In the genomic region with DNA sequence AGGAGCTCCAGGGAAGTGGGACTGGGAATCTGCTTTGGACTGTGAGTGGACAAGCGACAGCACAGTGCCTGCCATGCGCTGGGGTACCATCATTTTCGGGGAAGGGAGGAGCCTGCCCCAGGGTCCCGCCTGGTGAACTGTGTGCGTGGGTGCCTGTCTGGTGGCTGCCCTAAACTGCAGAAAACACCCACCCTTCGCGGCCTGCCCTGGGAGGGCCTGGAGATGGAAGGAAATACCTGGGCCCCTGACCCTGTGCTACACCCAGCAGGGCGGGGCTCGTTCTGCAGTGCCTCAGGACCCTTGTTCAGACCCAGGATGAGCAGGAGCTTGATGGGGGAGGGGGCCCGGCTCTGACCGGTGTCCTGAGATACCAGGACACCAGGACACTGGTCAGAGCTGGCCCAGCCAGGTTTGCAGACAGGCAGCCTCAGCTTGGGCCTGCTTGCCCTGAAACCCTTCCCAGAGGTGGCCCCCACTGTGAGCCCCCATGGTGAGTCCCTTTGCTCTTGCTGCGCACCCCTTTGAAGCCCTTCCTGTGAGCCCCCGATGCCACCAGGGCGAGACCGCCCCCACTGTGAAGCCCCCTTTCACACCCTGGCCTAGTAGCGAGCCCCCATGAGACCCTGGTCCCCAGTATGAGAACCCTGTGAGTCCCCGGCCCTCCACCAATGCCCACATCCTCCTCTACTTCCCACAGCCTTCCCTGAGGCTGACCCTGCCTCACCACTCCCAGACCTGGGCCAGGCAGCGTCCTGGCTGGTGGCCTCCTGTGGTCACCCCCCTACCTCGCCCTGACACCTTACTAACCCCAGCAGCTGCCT, we compare ENCODE assay signal across 15 cellular contexts. TPM values are rescaled to one million over a fixed set of nuclear protein-coding genes. Genes with fewer than 3 reads are reported as not detected.
DNase-seq lines count a peak whose midpoint lies in the region; ATAC-seq and TF ChIP-seq lines count a peak whose summit lies in the region.
"Had no signal": no experiment of that assay in that cellular context is flagged by ENCODE, and none has a peak within 500 bp of the region (broad histone marks: within the 10 kb centered on the region; RNA-seq: fewer than 3 reads in every experiment).

No MANE protein-coding gene starts in this region.

- H3K14ac ChIP-seq in IMR-90 (replicated peaks; ENCODE audit: low read depth, low read length) = no peak overlapping the region

- no peak overlapping the region for H3K23ac ChIP-seq in IMR-90 (ENCODE audit: low read depth, low read length)

- H2BK15ac ChIP-seq in IMR-90 (ENCODE audit: low read depth, low read length) = no peak overlapping the region

- no peaks in the 10 kb centered on the region for H3K27me3 Mint-ChIP-seq in activated T-cell treated with anti-CD3 and anti-CD28 coated beads, Interleukin-2, amount 50 U/mL, for 24 hours

- H2AFZ ChIP-seq in IMR-90 (replicated peaks; ENCODE audit: low read length, poor library complexity) = no peak overlapping the region

- H3K27ac Mint-ChIP-seq in activated T-cell treated with anti-CD3 and anti-CD28 coated beads, Interleukin-2, amount 50 U/mL, for 24 hours = peak overlapping the region; percentile 53

- H3K4me3 ChIP-seq in IMR-90 (ENCODE audit: insufficient read depth, low read depth, low read length) = no peak overlapping the region
- no peak overlapping the region for H3K4me3 ChIP-seq in left lung
- H3K4me3 ChIP-seq: cardiac muscle cell, SJSA1 had no signal

- H2BK120ac ChIP-seq in IMR-90 (ENCODE audit: low read depth, low read length) = no peak overlapping the region

- intact Hi-C loops in IMR-90 (cut with micrococcal nuclease) = no loop called here
- intact Hi-C loops in left lung (cut with DNase I) = no loop called here

- H3K36me3 Mint-ChIP-seq in activated T-cell treated with anti-CD3 and anti-CD28 coated beads, Interleukin-2, amount 50 U/mL, for 24 hours (ENCODE audit: low read depth) = peaks cover 17% of the 10 kb centered on the region

- in situ Hi-C loops in IMR-90 (cut with MboI; ENCODE audit: low sequenced_read_pairs) = no loop called here

- H4K20me1 ChIP-seq in IMR-90 (ENCODE audit: insufficient read depth, low read length) = peaks cover 7% of the 10 kb centered on the region; the same call in 1 of the 2 replicates

- POLR2A ChIA-PET in IMR-90 (lab: Charles Lee; ENCODE audit: unreplicated experiment) = no interaction called here

- TF ChIP-seq RAD21 in IMR-90 (IDR thresholded peaks at IDR 0.05; ENCODE audit: low read length) = no peak

- H2AK5ac ChIP-seq in IMR-90 (ENCODE audit: low read depth, low read length) = no peak overlapping the region

- BruUV-seq in IMR-90 (replicated peaks; lab: Mats Ljungman, UMichigan) = no TSS peak

- no peak overlapping the region for H3K4me3 Mint-ChIP-seq in activated T-cell treated with anti-CD3 and anti-CD28 coated beads, Interleukin-2, amount 50 U/mL, for 24 hours

- ATAC-seq in IMR-90 (ENCODE audit: low read depth) (no peak), left lung (no peak)

- H3K4ac ChIP-seq in IMR-90 (ENCODE audit: low read depth, low read length) = no peak overlapping the region

- no peaks in the 10 kb centered on the region for H3K27me3 ChIP-seq in IMR-90 (ENCODE audit: control insufficient read depth, insufficient read depth, low read length)
- peaks cover 0 to 8% of the 10 kb centered on the region in 2 donors for H3K27me3 ChIP-seq in left lung
- H3K27me3 ChIP-seq: cardiac muscle cell, SJSA1 had no signal

- H4K8ac ChIP-seq in IMR-90 (ENCODE audit: low read depth in 2 of 2, low read length in 2 of 2) = no peak overlapping the region

- H3K9me3 Mint-ChIP-seq in activated T-cell treated with anti-CD3 and anti-CD28 coated beads, Interleukin-2, amount 50 U/mL, for 24 hours = no peaks in the 10 kb centered on the region

- H3K4me1 ChIP-seq in IMR-90 (ENCODE audit: control insufficient read depth, insufficient read depth, low read length) = peaks cover 23% of the 10 kb centered on the region
- H3K4me1 ChIP-seq in left lung = peaks cover 6 to 54% of the 10 kb centered on the region in 2 donors
- H3K4me1 ChIP-seq: SJSA1 had no signal

- H4K5ac ChIP-seq in IMR-90 (ENCODE audit: low read depth, low read length) = no peak overlapping the region

- H3K56ac ChIP-seq in IMR-90 (ENCODE audit: extremely low read depth, insufficient read depth, low read length) = no peak overlapping the region

- peaks cover 27% of the 10 kb centered on the region for H3K4me1 Mint-ChIP-seq in activated T-cell treated with anti-CD3 and anti-CD28 coated beads, Interleukin-2, amount 50 U/mL, for 24 hours (ENCODE audit: low read depth)

- no peak overlapping the region for H3K4me2 ChIP-seq in IMR-90 (ENCODE audit: low read depth, low read length)

- no peak overlapping the region for H2BK5ac ChIP-seq in IMR-90 (ENCODE audit: low read depth, low read length, poor library complexity, severe bottlenecking)

- WGBS in IMR-90 (ENCODE audit: extremely low coverage in 2 of 2, insufficient read length in 1 of 2), 2 experiments = 100% methylated on average over 7 of the region's 19 CpGs; no CpG with 5 or more reads in 1 of the 2 experiments

- peaks cover 4% of the 10 kb centered on the region; the same call in 1 of the 2 replicates for H3K36me3 ChIP-seq in IMR-90 (ENCODE audit: control insufficient read depth, insufficient read depth, low read length)
- peaks cover 0 to 28% of the 10 kb centered on the region in 2 donors for H3K36me3 ChIP-seq in left lung
- H3K36me3 ChIP-seq: cardiac muscle cell had no signal

- CTCF ChIA-PET in IMR-90 (lab: Yijun Ruan, JAX) = no interaction called here

- H3K9me3 ChIP-seq in IMR-90 (ENCODE audit: control insufficient read depth, insufficient read depth, low read length) (no peaks in the 10 kb centered on the region), left lung (no peaks in the 10 kb centered on the region)
- H3K9me3 ChIP-seq: SJSA1 had no signal

- no peak overlapping the region for H2AK9ac ChIP-seq in IMR-90 (replicated peaks; ENCODE audit: low read depth, low read length, poor library complexity)

- peaks cover 16% of the 10 kb centered on the region for H3K9me1 ChIP-seq in IMR-90 (ENCODE audit: insufficient read depth, low read length)

- H3K27ac ChIP-seq in IMR-90 (ENCODE audit: insufficient read depth, low read length) (peak overlapping the region; percentile 3; the same call in 1 of the 2 replicates), left lung (no peak overlapping the region), substantia nigra (ENCODE audit: low read depth, low read length, poor library complexity, severe bottlenecking) (peak overlapping the region; percentile 99)
- H3K27ac ChIP-seq: cardiac muscle cell, SJSA1 had no signal

- TF ChIP-seq CTCF in IMR-90 (conservative IDR thresholded peaks at IDR 0.05; ENCODE audit: low read depth, low read length) (no peak), left lung (IDR thresholded peaks at IDR 0.05) (no peak)

- dilution Hi-C loops in IMR-90 (cut with HindIII; ENCODE audit: low sequenced_read_pairs, unreplicated experiment) = no loop called here

- H3K79me1 ChIP-seq in IMR-90 (ENCODE audit: low read depth in 1 of 2, low read length in 2 of 2) = peaks cover 14 to 47% of the 10 kb centered on the region in 2 experiments

- DNase-seq in activated T-cell treated with anti-CD3 and anti-CD28 coated beads, Interleukin-2, amount 50 U/mL, for 24 hours = no peak
- DNase-seq in activated T-cell treated with anti-CD3 and anti-CD28 coated beads, Interleukin-2, amount 50 U/mL, for 48 hours = no peak
- DNase-seq in IMR-90 (no peak), left lung (peak; percentile 30 to 71), substantia nigra (lab: John Stamatoyannopoulos, UW) (no peak), glomerular visceral epithelial cell (ENCODE audit: extremely low spot score) (no peak), SIG-M5 treated with dmso at 0.1 percent for 504 hours (lab: John Stamatoyannopoulos, UW; ENCODE audit: unreplicated experiment) (no peak)
- no peak for DNase-seq in activated CD4-positive, CD25-positive, alpha-beta regulatory T cell treated with anti-CD3 and anti-CD28 coated beads, Interleukin-2, amount 50 U/mL, for 72 hours
- DNase-seq: activated naive CD4-positive, alpha-beta T cell; COR-L47; HCEC 1CT; NCI-H1048; NCI-H2171 treated with DMSO at 0.1 percent for 48 hours had no signal

- H4K91ac ChIP-seq in IMR-90 (ENCODE audit: insufficient read depth, low read depth, low read length) = no peak overlapping the region

- no peak overlapping the region for H2BK20ac ChIP-seq in IMR-90 (ENCODE audit: low read depth, low read length)

- no peak overlapping the region for H3K18ac ChIP-seq in IMR-90 (ENCODE audit: low read depth, low read length)

- TF ChIP-seq POLR2A in IMR-90 (IDR thresholded peaks at IDR 0.05; ENCODE audit: low read depth, low read length) = no peak

- no peak overlapping the region for H3K9ac ChIP-seq in IMR-90 (ENCODE audit: low read depth, low read length)

TF ChIP-seq in IMR-90, 13 proteins besides CTCF, POLR2A, EP300 and RAD21 (continues in another document):
- no peak for TF ChIP-seq MXI1 (IDR thresholded peaks at IDR 0.05; ENCODE audit: borderline replicate concordance, low read depth, low read length)
- TF ChIP-seq NFE2L2 (IDR thresholded peaks at IDR 0.05; ENCODE audit: low read depth, low read length) = no peak
- no peak for TF ChIP-seq RFX5 (IDR thresholded peaks at IDR 0.05; ENCODE audit: low read depth, low read length)
- no peak for TF ChIP-seq SMC3 (IDR thresholded peaks at IDR 0.05; ENCODE audit: low read depth, low read length)

RNA-seq across cellular contexts. Expression of a gene that starts 2.6 kb away (rescaled TPM):
- total RNA-seq in IMR-90 (2012; rRNA removed) (1.1 and 1.4 TPM in 2 replicates), left lung (1 to 10 TPM; 2.3 to 4.9 TPM)
- polyA plus RNA-seq in IMR-90 (2012; rRNA removed) = 1.7 and 2.6 TPM in 2 replicates
- 1.5 and 2.6 TPM in 2 replicates for polyA plus RNA-seq in IMR-90 (2012; cell fraction: cytosol; rRNA removed)
- polyA plus RNA-seq in IMR-90 (2012; cell fraction: nucleus; rRNA removed; ENCODE audit: low replicate concordance) = 2.1 and 4.8 TPM in 2 replicates

RNA-seq across cellular contexts. Expression of a gene that starts 12.2 kb away (rescaled TPM):
- 465 and 524 TPM in 2 replicates for total RNA-seq in IMR-90 (2012; rRNA removed)
- polyA plus RNA-seq in IMR-90 (2012; rRNA removed) = 548 and 630 TPM in 2 replicates
- polyA plus RNA-seq in IMR-90 (2012; cell fraction: cytosol; rRNA removed) = 522 and 1,067 TPM in 2 replicates
- polyA plus RNA-seq in IMR-90 (2012; cell fraction: nucleus; rRNA removed; ENCODE audit: low replicate concordance) = 571 and 1,090 TPM in 2 replicates
- 100 to 1,000 TPM; 217 to 221 TPM for total RNA-seq in left lung

RNA-seq across cellular contexts. Expression of a gene that starts 13.3 kb away (rescaled TPM):
- total RNA-seq in IMR-90 (2012; rRNA removed) (1.7 and 2.0 TPM in 2 replicates), left lung (10 to 100 TPM; 13.2 to 13.5 TPM)
- polyA plus RNA-seq in IMR-90 (2012; rRNA removed) = 2.6 TPM in 2 replicates
- 3.8 and 4.0 TPM in 2 replicates for polyA plus RNA-seq in IMR-90 (2012; cell fraction: cytosol; rRNA removed)
- 4.9 and 9.5 TPM in 2 replicates for polyA plus RNA-seq in IMR-90 (2012; cell fraction: nucleus; rRNA removed; ENCODE audit: low replicate concordance)

RNA-seq across cellular contexts. Expression of a gene that starts 43.2 kb away (rescaled TPM):
- 48.9 TPM in 2 replicates for total RNA-seq in IMR-90 (2012; rRNA removed)
- 95.4 and 121 TPM in 2 replicates for polyA plus RNA-seq in IMR-90 (2012; rRNA removed)
- polyA plus RNA-seq in IMR-90 (2012; cell fraction: cytosol; rRNA removed) = 115 and 152 TPM in 2 replicates
- 146 and 244 TPM in 2 replicates for polyA plus RNA-seq in IMR-90 (2012; cell fraction: nucleus; rRNA removed; ENCODE audit: low replicate concordance)
- total RNA-seq in left lung = 10 to 100 TPM; 43.0 to 44.2 TPM

RNA-seq across cellular contexts. Expression of a gene that starts 49.2 kb away (rescaled TPM):
- total RNA-seq in IMR-90 (2012; rRNA removed) (4.3 and 4.7 TPM in 2 replicates), left lung (10 to 100 TPM; 12.6 to 13.2 TPM)
- 13.0 and 15.4 TPM in 2 replicates for polyA plus RNA-seq in IMR-90 (2012; rRNA removed)
- polyA plus RNA-seq in IMR-90 (2012; cell fraction: cytosol; rRNA removed) = 20.6 and 27.3 TPM in 2 replicates
- 46.8 and 78.0 TPM in 2 replicates for polyA plus RNA-seq in IMR-90 (2012; cell fraction: nucleus; rRNA removed; ENCODE audit: low replicate concordance)

Comparison
In these comparisons a context has a peak if more than half of its experiments do, and no peak if none do; other contexts are left out.
1. DNase-seq: peak in left lung (2 of 2); none in activated T-cell treated with anti-CD3 and anti-CD28 coated beads, Interleukin-2, amount 50 U/mL, for 24 hours (single experiment), activated T-cell treated with anti-CD3 and anti-CD28 coated beads, Interleukin-2, amount 50 U/mL, for 48 hours (0 of 2), IMR-90 (single experiment), substantia nigra (0 of 49), activated CD4-positive, CD25-positive, alpha-beta regulatory T cell treated with anti-CD3 and anti-CD28 coated beads, Interleukin-2, amount 50 U/mL, for 72 hours (single experiment), glomerular visceral epithelial cell (single experiment) and SIG-M5 treated with dmso at 0.1 percent for 504 hours (single experiment).
2. H3K27ac ChIP-seq: peak in IMR-90 (single experiment) and substantia nigra (single experiment); none in left lung (0 of 2).